ENCODE assay signal across 13 cellular contexts in the genomic region with DNA sequence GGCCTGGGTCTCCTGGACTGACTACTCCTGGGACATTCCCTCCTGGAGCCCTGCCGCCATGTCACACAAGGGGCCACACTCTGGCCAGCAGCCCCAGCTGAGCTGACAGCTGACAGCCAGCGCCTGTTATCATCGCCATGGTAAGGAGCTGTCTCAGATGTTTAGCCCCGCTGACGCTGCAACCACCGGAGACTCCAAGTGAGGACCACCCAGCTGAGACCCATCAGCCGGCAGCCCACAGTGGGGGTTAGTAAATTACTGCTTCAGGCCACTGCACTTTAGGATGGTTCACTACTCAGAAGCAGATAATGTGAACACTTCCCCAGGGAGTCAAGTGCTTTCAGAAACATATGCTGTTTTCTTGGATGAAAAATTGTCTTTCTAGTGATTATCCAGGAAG. TPM values are rescaled to one million over a fixed set of nuclear protein-coding genes. Genes with fewer than 3 reads are reported as not detected.
A peak's percentile ranks its signal among the peaks of the same experiment; 100 is the strongest.
DNase-seq lines count a peak whose midpoint lies in the region; ATAC-seq and TF ChIP-seq lines count a peak whose summit lies in the region.
"Had no signal": no experiment of that assay in that cellular context is flagged by ENCODE, and none has a peak within 500 bp of the region (broad histone marks: within the 10 kb centered on the region; RNA-seq: fewer than 3 reads in every experiment).

No MANE protein-coding gene starts in this region.

- H3K4me1 ChIP-seq in Karpas-422 (ENCODE audit: low read length) (peaks cover 10% of the 10 kb centered on the region), right cardiac atrium (ENCODE audit: control insufficient read depth, insufficient read depth, low read length) (peaks cover 5% of the 10 kb centered on the region), skeletal muscle tissue (ENCODE audit: control insufficient read depth in 3 of 3, insufficient read depth in 3 of 3, low read length in 3 of 3) (peaks cover 12 to 19% (median 12%) of the 10 kb centered on the region in 3 donors)

- intact Hi-C loops in right cardiac atrium (cut with DNase I) = no loop called here

- H3K4me3 ChIP-seq in Karpas-422 (ENCODE audit: low read length) (no peak overlapping the region), right cardiac atrium (ENCODE audit: low read length) (no peak overlapping the region), skeletal muscle tissue (ENCODE audit: low read length in 3 of 3) (no peak overlapping the region), coronary artery (no peak overlapping the region)

- peaks cover 48% of the 10 kb centered on the region for H3K4me1 Mint-ChIP-seq in brain
- H3K4me1 Mint-ChIP-seq: activated CD8-positive, alpha-beta memory T cell treated with anti-CD3 and anti-CD28 coated beads, Interleukin-2, amount 10 ng/mL, durations not matched to agents 7 days and 5 days had no signal

- 36% methylated on average over 7 of the region's 7 CpGs for WGBS in right cardiac atrium

- DNase-seq in Karpas-422 (peak; percentile 38), right cardiac atrium (peak; percentile 42 to 76 (median 75)), GM03348 (ENCODE audit: low spot score) (no peak), NCI-H146 treated with DMSO at 0.1 percent for 48 hours (lab: John Stamatoyannopoulos, UW; ENCODE audit: unreplicated experiment) (no peak), coronary artery (ENCODE audit: low spot score) (no peak)
- DNase-seq: activated CD8-positive, alpha-beta memory T cell treated with anti-CD3 and anti-CD28 coated beads, Interleukin-2, amount 10 ng/mL, durations not matched to agents 7 days and 5 days; activated naive CD4-positive, alpha-beta T cell treated with anti-CD3 and anti-CD28 coated beads for 36 hours; erythroblast; NCI-H2081 had no signal

- H3K9me2 ChIP-seq in Karpas-422 (replicated peaks; ENCODE audit: insufficient read depth, low read length) = no peaks in the 10 kb centered on the region

- H3K9me3 ChIP-seq in Karpas-422 (ENCODE audit: low read length) (no peaks in the 10 kb centered on the region), right cardiac atrium (ENCODE audit: control insufficient read depth, low read length) (no peaks in the 10 kb centered on the region), skeletal muscle tissue (ENCODE audit: control insufficient read depth in 3 of 3, low read length in 3 of 3) (no peaks in the 10 kb centered on the region)

- TF ChIP-seq CTCF in brain (conservative IDR thresholded peaks at IDR 0.05) = no peak
- no peak for TF ChIP-seq CTCF in coronary artery (IDR thresholded peaks at IDR 0.05)

- peaks cover 0 to 3% (median 0%) of the 10 kb centered on the region in 5 experiments for H3K9me3 Mint-ChIP-seq in brain
- H3K9me3 Mint-ChIP-seq: activated naive CD4-positive, alpha-beta T cell treated with anti-CD3 and anti-CD28 coated beads for 36 hours had no signal

- H3K4me2 ChIP-seq in Karpas-422 (ENCODE audit: low read depth, low read length, poor library complexity, severe bottlenecking) = no peak overlapping the region

- no peaks in the 10 kb centered on the region for H4K20me1 ChIP-seq in Karpas-422 (ENCODE audit: insufficient read depth, low read depth, low read length)

- H3K9ac ChIP-seq in Karpas-422 (ENCODE audit: low read length) (no peak overlapping the region), skeletal muscle tissue (ENCODE audit: low read depth in 1 of 3, low read length in 3 of 3) (peak overlapping the region in 1 of 3 donors; percentile 25)

- H3K36me3 ChIP-seq in Karpas-422 (ENCODE audit: insufficient read depth, low read length) (no peaks in the 10 kb centered on the region), skeletal muscle tissue (ENCODE audit: control insufficient read depth in 3 of 3, insufficient read depth in 3 of 3, low read length in 3 of 3) (no peaks in the 10 kb centered on the region)

- no peaks in the 10 kb centered on the region for H3K79me2 ChIP-seq in Karpas-422 (ENCODE audit: low read length)

- no peak overlapping the region for H3K27ac ChIP-seq in Karpas-422 (ENCODE audit: low read length)
- H3K27ac ChIP-seq in right cardiac atrium (ENCODE audit: low read length) = peak overlapping the region; percentile 61
- H3K27ac ChIP-seq in skeletal muscle tissue (ENCODE audit: low read depth, low read length) = peak overlapping the region; percentile 28
- H3K27ac ChIP-seq in coronary artery = peak overlapping the region in 1 of 2 donors; percentile 66
- H3K27ac ChIP-seq: VCaP had no signal

- ATAC-seq in right cardiac atrium = peak; percentile 44 to 62
- no peak for ATAC-seq in GM21786 (IDR thresholded peaks at IDR 0.05; ENCODE audit: unreplicated experiment)
- ATAC-seq: activated CD8-positive, alpha-beta memory T cell treated with anti-CD3 and anti-CD28 coated beads, Interleukin-2, amount 10 ng/mL, durations not matched to agents 7 days and 5 days had no signal

- no peak overlapping the region for H2AFZ ChIP-seq in Karpas-422 (ENCODE audit: low read length)

- H3K27me3 ChIP-seq in Karpas-422 (ENCODE audit: low read length) (no peaks in the 10 kb centered on the region), right cardiac atrium (ENCODE audit: control insufficient read depth, insufficient read depth) (no peaks in the 10 kb centered on the region), skeletal muscle tissue (ENCODE audit: control insufficient read depth in 3 of 3, insufficient read depth in 3 of 3, low read length in 3 of 3) (no peaks in the 10 kb centered on the region)

- H3K36me3 Mint-ChIP-seq in brain = no peaks in the 10 kb centered on the region
- H3K36me3 Mint-ChIP-seq: activated CD8-positive, alpha-beta memory T cell treated with anti-CD3 and anti-CD28 coated beads, Interleukin-2, amount 10 ng/mL, durations not matched to agents 7 days and 5 days had no signal

- H3K4me3 Mint-ChIP-seq in brain = peak overlapping the region in 1 of 5 experiments; percentile 35
- H3K4me3 Mint-ChIP-seq: activated CD8-positive, alpha-beta memory T cell treated with anti-CD3 and anti-CD28 coated beads, Interleukin-2, amount 10 ng/mL, durations not matched to agents 7 days and 5 days; activated naive CD4-positive, alpha-beta T cell treated with anti-CD3 and anti-CD28 coated beads for 36 hours had no signal

- H3K27ac Mint-ChIP-seq in brain = peak overlapping the region in 4 of 5 experiments; percentile 25 to 86 (median 51)
- H3K27ac Mint-ChIP-seq: activated CD8-positive, alpha-beta memory T cell treated with anti-CD3 and anti-CD28 coated beads, Interleukin-2, amount 10 ng/mL, durations not matched to agents 7 days and 5 days; activated naive CD4-positive, alpha-beta T cell treated with anti-CD3 and anti-CD28 coated beads for 36 hours had no signal

- no peaks in the 10 kb centered on the region for H3K27me3 Mint-ChIP-seq in brain
- H3K27me3 Mint-ChIP-seq: activated CD8-positive, alpha-beta memory T cell treated with anti-CD3 and anti-CD28 coated beads, Interleukin-2, amount 10 ng/mL, durations not matched to agents 7 days and 5 days had no signal

RNA-seq across cellular contexts. Expression of gene SPHK1, which starts 14.6 kb away (rescaled TPM):
- total RNA-seq in Karpas-422 (2014; rRNA removed; shearing (Covaris generic); ENCODE audit: low replicate concordance) = 0.67 and 3.9 TPM in 2 replicates
- polyA plus RNA-seq in brain (ENCODE audit: insufficient read depth, low read depth, low replicate concordance) = 1.6 TPM
- total RNA-seq in right cardiac atrium = 10 to 100 TPM in 1 of 4 donors, 1 to 10 TPM in 3; 3.5 to 13.6 (median 3.8) TPM
- 3.8 TPM for polyA plus RNA-seq in right cardiac atrium
- 2.1 TPM for total RNA-seq in skeletal muscle tissue

RNA-seq across cellular contexts. Expression of gene PRPSAP1, which starts 16.1 kb away (rescaled TPM):
- total RNA-seq in Karpas-422 (2014; rRNA removed; shearing (Covaris generic); ENCODE audit: low replicate concordance) = 27.6 and 41.1 TPM in 2 replicates
- polyA plus RNA-seq in brain (ENCODE audit: insufficient read depth, low read depth, low replicate concordance) (59.4 TPM), right cardiac atrium (37.4 TPM)
- total RNA-seq in right cardiac atrium (10 to 100 TPM; 31.9 to 45.3 (median 39.1) TPM), skeletal muscle tissue (24.0 TPM)

Comparison
In these comparisons a context has a peak if more than half of its experiments do, and no peak if none do; other contexts are left out.
1. DNase-seq: peak in Karpas-422 (single experiment) and right cardiac atrium (3 of 3); none in GM03348 (single experiment), NCI-H146 treated with DMSO at 0.1 percent for 48 hours (single experiment) and coronary artery (single experiment).